1 cellular context compared by ENCODE assay signal in the genomic region with DNA sequence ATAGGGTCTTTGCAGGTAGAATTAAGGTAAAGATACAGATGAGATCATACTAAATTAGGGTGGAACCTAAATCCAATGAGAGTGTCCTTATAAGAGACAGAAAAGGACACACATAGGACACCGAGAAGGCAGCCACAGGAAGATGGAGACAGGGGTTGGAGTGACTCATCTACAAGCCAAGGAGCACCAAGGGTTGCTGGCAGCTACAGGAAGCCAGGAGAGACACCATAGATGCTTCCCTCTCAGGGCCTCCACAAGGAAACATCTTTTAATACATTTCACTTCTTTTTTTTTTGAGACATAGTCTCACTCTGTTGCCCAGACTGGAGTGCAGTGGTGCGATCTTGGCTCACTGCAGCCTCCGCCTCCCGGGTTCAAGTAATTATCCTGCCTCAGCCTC.
TF ChIP-seq lines count a peak whose summit lies in the region.

No MANE protein-coding gene starts in this region.

TF ChIP-seq in K562, 482 proteins besides CTCF, POLR2A, EP300 and RAD21 (continued from another document):
- TF ChIP-seq, protein P1, sequence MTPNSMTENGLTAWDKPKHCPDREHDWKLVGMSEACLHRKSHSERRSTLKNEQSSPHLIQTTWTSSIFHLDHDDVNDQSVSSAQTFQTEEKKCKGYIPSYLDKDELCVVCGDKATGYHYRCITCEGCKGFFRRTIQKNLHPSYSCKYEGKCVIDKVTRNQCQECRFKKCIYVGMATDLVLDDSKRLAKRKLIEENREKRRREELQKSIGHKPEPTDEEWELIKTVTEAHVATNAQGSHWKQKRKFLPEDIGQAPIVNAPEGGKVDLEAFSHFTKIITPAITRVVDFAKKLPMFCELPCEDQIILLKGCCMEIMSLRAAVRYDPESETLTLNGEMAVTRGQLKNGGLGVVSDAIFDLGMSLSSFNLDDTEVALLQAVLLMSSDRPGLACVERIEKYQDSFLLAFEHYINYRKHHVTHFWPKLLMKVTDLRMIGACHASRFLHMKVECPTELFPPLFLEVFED (CRISPR knock-in tag; conservative IDR thresholded peaks at IDR 0.05), result no peak
- TF ChIP-seq ZNF282 (CRISPR knock-in tag; IDR thresholded peaks at IDR 0.05) (no peak), ZNF644 (tag; IDR thresholded peaks at IDR 0.05; ENCODE audit: low read depth) (no peak), KAT7 (CRISPR knock-in tag; IDR thresholded peaks at IDR 0.05; ENCODE audit: borderline replicate concordance) (no peak), CREBBP (IDR thresholded peaks at IDR 0.05; ENCODE audit: low read depth, low read length) (no peak), TFAM (CRISPR knock-in tag; conservative IDR thresholded peaks at IDR 0.05) (no peak), ZNF507 (tag; conservative IDR thresholded peaks at IDR 0.05) (no peak), FOSL1 (tag; conservative IDR thresholded peaks at IDR 0.05) (peak; percentile 30; the same call in 1 of the 2 replicates), SAFB (IDR thresholded peaks at IDR 0.05; ENCODE audit: borderline replicate concordance, low read depth, low read length) (no peak), TEAD4 (IDR thresholded peaks at IDR 0.05; ENCODE audit: low read length) (no peak), TEAD4 (CRISPR knock-in tag; IDR thresholded peaks at IDR 0.05; ENCODE audit: borderline replicate concordance) (no peak)
